7 cellular contexts compared by ENCODE assay signal in the genomic region with DNA sequence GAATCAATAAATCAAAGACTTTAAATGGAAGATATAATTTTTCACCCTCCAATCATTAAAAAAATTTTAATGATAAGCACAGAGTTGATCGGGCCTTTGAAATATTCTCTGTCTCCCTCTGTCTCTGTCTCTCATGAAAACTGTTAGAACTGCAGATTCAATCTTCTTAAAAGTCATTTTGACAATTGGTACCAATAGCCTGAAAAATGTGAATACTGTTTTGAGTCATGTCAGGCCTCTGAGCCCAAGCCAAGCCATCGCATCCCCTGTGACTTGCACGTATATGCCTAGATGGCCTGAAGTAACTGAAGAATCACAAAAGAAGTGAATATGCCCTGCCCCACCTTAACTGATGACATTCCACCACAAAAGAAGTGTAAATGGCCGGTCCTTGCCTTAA.
A peak's percentile ranks its signal among the peaks of the same experiment; 100 is the strongest.
DNase-seq lines count a peak whose midpoint lies in the region; ATAC-seq and TF ChIP-seq lines count a peak whose summit lies in the region.
"Not testable (repeated sequence)": the region's sequence is repeated elsewhere in the genome, so short reads cannot be mapped to it uniquely, and the experiment has no call there.

No MANE protein-coding gene starts in this region.

- H3K36me3 Mint-ChIP-seq in CD4-positive, alpha-beta T cell (ENCODE audit: low read depth), result not testable (repeated sequence)
- H3K36me3 Mint-ChIP-seq in GM23338 (ENCODE audit: low read depth), result peaks cover 73% of the 10 kb centered on the region
- peaks cover 33% of the 10 kb centered on the region for H3K36me3 Mint-ChIP-seq in activated CD4-positive, alpha-beta T cell treated with anti-CD3 and anti-CD28 coated beads for 36 hours (ENCODE audit: low read depth)
- H3K36me3 Mint-ChIP-seq in activated CD8-positive, alpha-beta memory T cell treated with anti-CD3 and anti-CD28 coated beads, Interleukin-2, amount 10 ng/mL, durations not matched to agents 7 days and 5 days, result peaks cover 30% of the 10 kb centered on the region
- H3K36me3 Mint-ChIP-seq in activated T-helper 2 cell treated with anti-CD3 and anti-CD28 coated beads, Interferon-gamma antibody, Interleukin-2, Interleukin-4, amounts not matched to agents 10 μg/mL and 5 μg/mL and 100 μg/mL, durations not matched to agents 14 hours and 24 hours and 36 hours (ENCODE audit: low read depth), result peaks cover 49% of the 10 kb centered on the region
- H3K36me3 Mint-ChIP-seq in activated naive CD8-positive, alpha-beta T cell treated with anti-CD3 and anti-CD28 coated beads, Interleukin-2, amount 50 U/mL, for 24 hours (ENCODE audit: low read depth), result peaks cover 39% of the 10 kb centered on the region
- H3K36me3 Mint-ChIP-seq in progenitor cell of endocrine pancreas (ENCODE audit: insufficient read depth), result peaks cover 30% of the 10 kb centered on the region

- ATAC-seq in CD4-positive, alpha-beta T cell (ENCODE audit: poor library complexity); GM23338; activated CD4-positive, alpha-beta T cell treated with anti-CD3 and anti-CD28 coated beads for 36 hours; activated naive CD8-positive, alpha-beta T cell treated with anti-CD3 and anti-CD28 coated beads, Interleukin-2, amount 50 U/mL, for 24 hours: not testable (repeated sequence)
- ATAC-seq in activated CD8-positive, alpha-beta memory T cell treated with anti-CD3 and anti-CD28 coated beads, Interleukin-2, amount 10 ng/mL, durations not matched to agents 7 days and 5 days, result peak; percentile 33

- not testable (repeated sequence) for H2AFZ ChIP-seq in GM23338

- DNase-seq in CD4-positive, alpha-beta T cell; GM23338 (ENCODE audit: low spot score); activated CD4-positive, alpha-beta T cell treated with anti-CD3 and anti-CD28 coated beads for 36 hours; activated CD8-positive, alpha-beta memory T cell treated with anti-CD3 and anti-CD28 coated beads, Interleukin-2, amount 10 ng/mL, durations not matched to agents 7 days and 5 days; activated T-helper 2 cell treated with anti-CD3 and anti-CD28 coated beads, Interferon-gamma antibody, Interleukin-2, Interleukin-4, amounts not matched to agents 10 μg/mL and 5 μg/mL and 100 μg/mL, durations not matched to agents 14 hours and 24 hours and 36 hours (ENCODE audit: low spot score); activated naive CD8-positive, alpha-beta T cell treated with anti-CD3 and anti-CD28 coated beads, Interleukin-2, amount 50 U/mL, for 24 hours; progenitor cell of endocrine pancreas (ENCODE audit: low spot score, unreplicated experiment): not testable (repeated sequence)

- not testable (repeated sequence) for H3F3A ChIP-seq in GM23338 (replicated peaks; ENCODE audit: low read depth)

- peak overlapping the region; percentile 28 for H3K27ac Mint-ChIP-seq in CD4-positive, alpha-beta T cell
- H3K27ac Mint-ChIP-seq in GM23338, result 0 out of 2 replicates have a peak overlapping the region, but pooled peaks have one; percentile 27
- H3K27ac Mint-ChIP-seq in activated CD4-positive, alpha-beta T cell treated with anti-CD3 and anti-CD28 coated beads for 36 hours, result peak overlapping the region; percentile 81
- H3K27ac Mint-ChIP-seq in activated CD8-positive, alpha-beta memory T cell treated with anti-CD3 and anti-CD28 coated beads, Interleukin-2, amount 10 ng/mL, durations not matched to agents 7 days and 5 days, result peak overlapping the region; percentile 37
- H3K27ac Mint-ChIP-seq in activated T-helper 2 cell treated with anti-CD3 and anti-CD28 coated beads, Interferon-gamma antibody, Interleukin-2, Interleukin-4, amounts not matched to agents 10 μg/mL and 5 μg/mL and 100 μg/mL, durations not matched to agents 14 hours and 24 hours and 36 hours, result peak overlapping the region; percentile 85
- peak overlapping the region; percentile 36 for H3K27ac Mint-ChIP-seq in activated naive CD8-positive, alpha-beta T cell treated with anti-CD3 and anti-CD28 coated beads, Interleukin-2, amount 50 U/mL, for 24 hours
- H3K27ac Mint-ChIP-seq in progenitor cell of endocrine pancreas, result peak overlapping the region; percentile 1

- POLR2A ChIA-PET in CD4-positive, alpha-beta T cell (lab: Charles Lee); activated CD4-positive, alpha-beta T cell treated with anti-CD3 and anti-CD28 coated beads for 36 hours (lab: Charles Lee): not testable (repeated sequence)

- not testable (repeated sequence) for H3K9me3 Mint-ChIP-seq in CD4-positive, alpha-beta T cell; activated CD4-positive, alpha-beta T cell treated with anti-CD3 and anti-CD28 coated beads for 36 hours (ENCODE audit: low read depth); activated CD8-positive, alpha-beta memory T cell treated with anti-CD3 and anti-CD28 coated beads, Interleukin-2, amount 10 ng/mL, durations not matched to agents 7 days and 5 days (ENCODE audit: low read depth); activated T-helper 2 cell treated with anti-CD3 and anti-CD28 coated beads, Interferon-gamma antibody, Interleukin-2, Interleukin-4, amounts not matched to agents 10 μg/mL and 5 μg/mL and 100 μg/mL, durations not matched to agents 14 hours and 24 hours and 36 hours; activated naive CD8-positive, alpha-beta T cell treated with anti-CD3 and anti-CD28 coated beads, Interleukin-2, amount 50 U/mL, for 24 hours; progenitor cell of endocrine pancreas (ENCODE audit: low read depth)
- H3K9me3 Mint-ChIP-seq in GM23338, result peaks cover 49% of the 10 kb centered on the region

- H3K4me1 ChIP-seq in GM23338 (ENCODE audit: insufficient read depth), result peaks cover 27% of the 10 kb centered on the region

- not testable (repeated sequence) for H3K27ac ChIP-seq in CD4-positive, alpha-beta T cell (ENCODE audit: low read depth, low read length)
- H3K27ac ChIP-seq in GM23338 (ENCODE audit: low read depth), result peak overlapping the region; percentile 81; the same call in 1 of the 2 replicates

- TF ChIP-seq CTCF in CD4-positive, alpha-beta T cell (IDR thresholded peaks at IDR 0.05); GM23338 (conservative IDR thresholded peaks at IDR 0.05; ENCODE audit: low read depth in 2 of 2); progenitor cell of endocrine pancreas (IDR thresholded peaks at IDR 0.05; ENCODE audit: unreplicated experiment): not testable (repeated sequence)

- not testable (repeated sequence) for H3K79me2 ChIP-seq in GM23338 (replicated peaks; ENCODE audit: insufficient read depth)

- not testable (repeated sequence) for H3K4me3 Mint-ChIP-seq in CD4-positive, alpha-beta T cell; GM23338; activated CD4-positive, alpha-beta T cell treated with anti-CD3 and anti-CD28 coated beads for 36 hours; activated CD8-positive, alpha-beta memory T cell treated with anti-CD3 and anti-CD28 coated beads, Interleukin-2, amount 10 ng/mL, durations not matched to agents 7 days and 5 days; activated naive CD8-positive, alpha-beta T cell treated with anti-CD3 and anti-CD28 coated beads, Interleukin-2, amount 50 U/mL, for 24 hours; progenitor cell of endocrine pancreas (ENCODE audit: low read depth)
- peak overlapping the region; percentile 38 for H3K4me3 Mint-ChIP-seq in activated T-helper 2 cell treated with anti-CD3 and anti-CD28 coated beads, Interferon-gamma antibody, Interleukin-2, Interleukin-4, amounts not matched to agents 10 μg/mL and 5 μg/mL and 100 μg/mL, durations not matched to agents 14 hours and 24 hours and 36 hours (ENCODE audit: low read depth)

- H3K27me3 Mint-ChIP-seq in CD4-positive, alpha-beta T cell; activated CD4-positive, alpha-beta T cell treated with anti-CD3 and anti-CD28 coated beads for 36 hours; activated CD8-positive, alpha-beta memory T cell treated with anti-CD3 and anti-CD28 coated beads, Interleukin-2, amount 10 ng/mL, durations not matched to agents 7 days and 5 days; activated T-helper 2 cell treated with anti-CD3 and anti-CD28 coated beads, Interferon-gamma antibody, Interleukin-2, Interleukin-4, amounts not matched to agents 10 μg/mL and 5 μg/mL and 100 μg/mL, durations not matched to agents 14 hours and 24 hours and 36 hours (ENCODE audit: low read depth); activated naive CD8-positive, alpha-beta T cell treated with anti-CD3 and anti-CD28 coated beads, Interleukin-2, amount 50 U/mL, for 24 hours; progenitor cell of endocrine pancreas: not testable (repeated sequence)
- peaks cover 21% of the 10 kb centered on the region for H3K27me3 Mint-ChIP-seq in GM23338 (ENCODE audit: insufficient read depth, low read depth, poor library complexity)

- CTCF ChIA-PET in CD4-positive, alpha-beta T cell (lab: Charles Lee); activated CD4-positive, alpha-beta T cell treated with anti-CD3 and anti-CD28 coated beads for 36 hours (lab: Charles Lee); activated CD8-positive, alpha-beta memory T cell treated with anti-CD3 and anti-CD28 coated beads, Interleukin-2, amount 10 ng/mL, durations not matched to agents 7 days and 5 days (lab: Charles Lee): not testable (repeated sequence)

- not testable (repeated sequence) for H4K20me1 ChIP-seq in GM23338 (replicated peaks; ENCODE audit: insufficient read depth)

- not testable (repeated sequence) for H3K27me3 ChIP-seq in CD4-positive, alpha-beta T cell (ENCODE audit: control insufficient read depth, insufficient read depth, low read length); GM23338 (ENCODE audit: insufficient read depth)

- not testable (repeated sequence) for H3K9me3 ChIP-seq in CD4-positive, alpha-beta T cell (ENCODE audit: control insufficient read depth, low read length)

- H3K4me1 Mint-ChIP-seq in CD4-positive, alpha-beta T cell (ENCODE audit: low read depth), result peaks cover 32% of the 10 kb centered on the region
- peaks cover 52% of the 10 kb centered on the region for H3K4me1 Mint-ChIP-seq in GM23338
- H3K4me1 Mint-ChIP-seq in activated CD4-positive, alpha-beta T cell treated with anti-CD3 and anti-CD28 coated beads for 36 hours, result peaks cover 44% of the 10 kb centered on the region
- H3K4me1 Mint-ChIP-seq in activated CD8-positive, alpha-beta memory T cell treated with anti-CD3 and anti-CD28 coated beads, Interleukin-2, amount 10 ng/mL, durations not matched to agents 7 days and 5 days, result peaks cover 46% of the 10 kb centered on the region
- H3K4me1 Mint-ChIP-seq in activated T-helper 2 cell treated with anti-CD3 and anti-CD28 coated beads, Interferon-gamma antibody, Interleukin-2, Interleukin-4, amounts not matched to agents 10 μg/mL and 5 μg/mL and 100 μg/mL, durations not matched to agents 14 hours and 24 hours and 36 hours (ENCODE audit: low read depth), result peaks cover 46% of the 10 kb centered on the region
- peaks cover 55% of the 10 kb centered on the region for H3K4me1 Mint-ChIP-seq in activated naive CD8-positive, alpha-beta T cell treated with anti-CD3 and anti-CD28 coated beads, Interleukin-2, amount 50 U/mL, for 24 hours
- H3K4me1 Mint-ChIP-seq in progenitor cell of endocrine pancreas (ENCODE audit: low read depth), result not testable (repeated sequence)

- H3K9me2 ChIP-seq in GM23338 (ENCODE audit: insufficient read depth), result not testable (repeated sequence)

- H3K4me3 ChIP-seq in GM23338, result not testable (repeated sequence)

- intact Hi-C loops in CD4-positive, alpha-beta T cell (cut with DNase I, micrococcal nuclease); activated CD4-positive, alpha-beta T cell treated with anti-CD3 and anti-CD28 coated beads for 36 hours (cut with DNase I, micrococcal nuclease); activated T-helper 2 cell treated with anti-CD3 and anti-CD28 coated beads, Interferon-gamma antibody, Interleukin-2, Interleukin-4, amounts not matched to agents 10 μg/mL and 5 μg/mL and 100 μg/mL, durations not matched to agents 14 hours and 24 hours and 36 hours (cut with micrococcal nuclease): not testable (repeated sequence)

- not testable (repeated sequence) for H3K36me3 ChIP-seq in GM23338 (ENCODE audit: insufficient read depth)

- H3K4me2 ChIP-seq in GM23338, result not testable (repeated sequence)

Comparison
In these comparisons a context has a peak if more than half of its experiments do, and no peak if none do; other contexts are left out.
1. H3K27ac Mint-ChIP-seq: peak in every context shown above with its lines; median percentile 85 in activated T-helper 2 cell treated with anti-CD3 and anti-CD28 coated beads, Interferon-gamma antibody, Interleukin-2, Interleukin-4, amounts not matched to agents 10 μg/mL and 5 μg/mL and 100 μg/mL, durations not matched to agents 14 hours and 24 hours and 36 hours; 81 in activated CD4-positive, alpha-beta T cell treated with anti-CD3 and anti-CD28 coated beads for 36 hours; 37 in activated CD8-positive, alpha-beta memory T cell treated with anti-CD3 and anti-CD28 coated beads, Interleukin-2, amount 10 ng/mL, durations not matched to agents 7 days and 5 days; 36 in activated naive CD8-positive, alpha-beta T cell treated with anti-CD3 and anti-CD28 coated beads, Interleukin-2, amount 50 U/mL, for 24 hours; 28 in CD4-positive, alpha-beta T cell; 27 in GM23338; 1 in progenitor cell of endocrine pancreas.